1 cellular context compared by ENCODE assay signal in the genomic region with DNA sequence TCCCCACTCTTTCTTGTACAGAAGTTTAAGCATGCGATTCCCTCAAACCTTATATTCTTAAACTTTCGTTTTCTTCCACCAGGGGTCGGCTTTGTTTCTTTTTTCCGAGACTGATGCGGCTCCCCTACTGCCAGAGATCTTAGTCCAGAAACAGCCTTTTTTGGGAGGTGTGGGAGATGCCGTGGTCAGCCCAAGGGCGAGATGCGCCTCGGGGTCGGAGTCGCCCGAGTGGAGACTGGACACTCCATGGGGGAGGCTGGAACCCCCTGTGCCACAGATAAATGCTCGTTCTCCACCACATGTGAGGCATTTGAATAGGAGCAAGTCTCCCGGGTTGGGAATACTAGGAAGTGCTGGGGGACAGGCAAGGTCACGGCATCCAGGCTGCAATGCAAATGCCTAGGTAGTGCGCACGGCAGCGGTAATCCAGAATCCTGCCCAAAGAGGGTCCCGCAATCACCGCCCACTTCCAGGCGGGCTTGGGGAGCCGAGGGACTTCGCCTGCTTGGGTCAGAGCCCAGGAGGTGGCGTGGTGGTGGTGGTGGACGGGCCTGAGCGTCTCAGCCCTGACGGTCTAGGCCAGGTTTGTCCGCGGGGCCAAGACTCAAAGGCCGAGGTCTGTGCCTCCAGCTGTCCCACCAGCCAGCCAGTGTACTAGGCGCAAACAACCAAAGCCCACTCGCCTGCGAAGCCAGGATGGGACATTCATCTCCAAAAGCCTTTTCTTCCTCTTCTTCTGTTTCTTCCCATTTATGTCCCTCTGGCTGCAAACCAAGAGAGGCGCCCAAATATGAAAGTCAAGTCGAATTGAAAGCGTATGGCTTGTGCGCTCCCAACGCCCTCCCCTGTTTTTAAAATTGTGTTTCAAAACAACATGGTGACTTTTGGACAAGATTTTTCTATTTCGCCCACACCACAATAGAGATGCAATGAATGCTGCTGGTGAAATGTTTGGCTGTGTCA.
TF ChIP-seq lines count a peak whose summit lies in the region.

No MANE protein-coding gene starts in this region.

TF ChIP-seq in HepG2, 621 proteins besides CTCF, POLR2A, EP300 and RAD21 (continues in another document):
- TF ChIP-seq SETDB1 (CRISPR knock-in tag; IDR thresholded peaks at IDR 0.05; ENCODE audit: borderline replicate concordance) (no peak), ZNF20 (CRISPR knock-in tag; IDR thresholded peaks at IDR 0.05) (no peak), RXRA (CRISPR knock-in tag; IDR thresholded peaks at IDR 0.05) (peak; percentile 17; the same call in 1 of the 2 replicates), ARNT (IDR thresholded peaks at IDR 0.05) (no peak), SRSF4 (IDR thresholded peaks at IDR 0.05; ENCODE audit: low read depth, low read length, poor library complexity, severe bottlenecking) (no peak), ZNF501 (CRISPR knock-in tag; IDR thresholded peaks at IDR 0.05) (peak; percentile 58; the same call in 1 of the 2 replicates), KDM2A (CRISPR knock-in tag; IDR thresholded peaks at IDR 0.05; ENCODE audit: borderline replicate concordance, low read depth) (no peak), SIX4 (CRISPR knock-in tag; IDR thresholded peaks at IDR 0.05) (no peak), SP4 (CRISPR knock-in tag; IDR thresholded peaks at IDR 0.05) (no peak), TBP (CRISPR knock-in tag; IDR thresholded peaks at IDR 0.05) (no peak), NRL (CRISPR knock-in tag; IDR thresholded peaks at IDR 0.05; ENCODE audit: borderline replicate concordance) (peak; percentile 74; the same call in 1 of the 2 replicates), ZBTB7B (CRISPR knock-in tag; IDR thresholded peaks at IDR 0.05) (0 out of 2 replicates have a peak, but pooled peaks have one; percentile 37), KLF15 (CRISPR knock-in tag; IDR thresholded peaks at IDR 0.05; ENCODE audit: borderline replicate concordance) (no peak), ZNF543 (CRISPR knock-in tag; IDR thresholded peaks at IDR 0.05) (no peak), MTF2 (CRISPR knock-in tag; IDR thresholded peaks at IDR 0.05; ENCODE audit: borderline replicate concordance) (peak; percentile 49; the same call in 1 of the 2 replicates), SPEN (CRISPR knock-in tag; IDR thresholded peaks at IDR 0.05; ENCODE audit: low read depth) (no peak), ZNF136 (CRISPR knock-in tag; IDR thresholded peaks at IDR 0.05; ENCODE audit: low read depth) (no peak), SATB2 (CRISPR knock-in tag; IDR thresholded peaks at IDR 0.05) (no peak), ZNF143 (CRISPR knock-in tag; IDR thresholded peaks at IDR 0.05) (no peak), ESRRA (CRISPR knock-in tag; IDR thresholded peaks at IDR 0.05; ENCODE audit: low read depth) (peak; percentile 45; the same call in 1 of the 2 replicates), NR2C2 (CRISPR knock-in tag; IDR thresholded peaks at IDR 0.05; ENCODE audit: borderline replicate concordance) (no peak), REPIN1 (CRISPR knock-in tag; IDR thresholded peaks at IDR 0.05; ENCODE audit: borderline replicate concordance, low read depth) (no peak), PLRG1 (conservative IDR thresholded peaks at IDR 0.05) (no peak), POGZ (CRISPR knock-in tag; IDR thresholded peaks at IDR 0.05) (0 out of 2 replicates have a peak, but pooled peaks have one; percentile 49), RFX5 (IDR thresholded peaks at IDR 0.05; ENCODE audit: low read depth, low read length) (no peak), ETV6 (CRISPR knock-in tag; conservative IDR thresholded peaks at IDR 0.05) (no peak), ZNF83 (CRISPR knock-in tag; IDR thresholded peaks at IDR 0.05; ENCODE audit: borderline replicate concordance) (no peak), ZNF775 (CRISPR knock-in tag; IDR thresholded peaks at IDR 0.05; ENCODE audit: borderline replicate concordance) (no peak), ZNF160 (CRISPR knock-in tag; IDR thresholded peaks at IDR 0.05) (no peak), ZNF672 (CRISPR knock-in tag; IDR thresholded peaks at IDR 0.05) (no peak), GTF2F1 (IDR thresholded peaks at IDR 0.05; ENCODE audit: low read length) (no peak), FOXK1 (CRISPR knock-in tag; IDR thresholded peaks at IDR 0.05; ENCODE audit: borderline replicate concordance, low read depth) (0 out of 2 replicates have a peak, but pooled peaks have one; percentile 34), NR2F1 (CRISPR knock-in tag; IDR thresholded peaks at IDR 0.05) (no peak), ZBTB8A (CRISPR knock-in tag; IDR thresholded peaks at IDR 0.05; ENCODE audit: borderline replicate concordance, low read depth) (no peak), ZNF224 (CRISPR knock-in tag; IDR thresholded peaks at IDR 0.05) (no peak), ZMYM3 (CRISPR knock-in tag; IDR thresholded peaks at IDR 0.05) (0 out of 2 replicates have a peak, but pooled peaks have one; percentile 24), GLI4 (CRISPR knock-in tag; IDR thresholded peaks at IDR 0.05; ENCODE audit: borderline replicate concordance) (no peak), ZFP37 (CRISPR knock-in tag; IDR thresholded peaks at IDR 0.05; ENCODE audit: borderline replicate concordance) (no peak), ZFAT (CRISPR knock-in tag; conservative IDR thresholded peaks at IDR 0.05) (no peak), ATM (IDR thresholded peaks at IDR 0.05; ENCODE audit: borderline replicate concordance) (no peak), ZNF367 (CRISPR knock-in tag; IDR thresholded peaks at IDR 0.05; ENCODE audit: borderline replicate concordance) (no peak), MYC (CRISPR knock-in tag; IDR thresholded peaks at IDR 0.05; ENCODE audit: borderline replicate concordance) (peak; percentile 37; the same call in 1 of the 2 replicates), NFYC (CRISPR knock-in tag; IDR thresholded peaks at IDR 0.05) (0 out of 2 replicates have a peak, but pooled peaks have one; percentile 5), ZNF207 (IDR thresholded peaks at IDR 0.05; ENCODE audit: borderline replicate concordance) (no peak), ETV5 (CRISPR knock-in tag; IDR thresholded peaks at IDR 0.05; ENCODE audit: borderline replicate concordance) (no peak), STAT5B (CRISPR knock-in tag; IDR thresholded peaks at IDR 0.05) (no peak), ZNF441 (CRISPR knock-in tag; IDR thresholded peaks at IDR 0.05; ENCODE audit: borderline replicate concordance) (no peak), GTF3A (CRISPR knock-in tag; conservative IDR thresholded peaks at IDR 0.05) (no peak)
- TF ChIP-seq, protein P1, sequence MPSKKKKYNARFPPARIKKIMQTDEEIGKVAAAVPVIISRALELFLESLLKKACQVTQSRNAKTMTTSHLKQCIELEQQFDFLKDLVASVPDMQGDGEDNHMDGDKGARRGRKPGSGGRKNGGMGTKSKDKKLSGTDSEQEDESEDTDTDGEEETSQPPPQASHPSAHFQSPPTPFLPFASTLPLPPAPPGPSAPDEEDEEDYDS (CRISPR knock-in tag; IDR thresholded peaks at IDR 0.05) = no peak
- TF ChIP-seq, protein P2, sequence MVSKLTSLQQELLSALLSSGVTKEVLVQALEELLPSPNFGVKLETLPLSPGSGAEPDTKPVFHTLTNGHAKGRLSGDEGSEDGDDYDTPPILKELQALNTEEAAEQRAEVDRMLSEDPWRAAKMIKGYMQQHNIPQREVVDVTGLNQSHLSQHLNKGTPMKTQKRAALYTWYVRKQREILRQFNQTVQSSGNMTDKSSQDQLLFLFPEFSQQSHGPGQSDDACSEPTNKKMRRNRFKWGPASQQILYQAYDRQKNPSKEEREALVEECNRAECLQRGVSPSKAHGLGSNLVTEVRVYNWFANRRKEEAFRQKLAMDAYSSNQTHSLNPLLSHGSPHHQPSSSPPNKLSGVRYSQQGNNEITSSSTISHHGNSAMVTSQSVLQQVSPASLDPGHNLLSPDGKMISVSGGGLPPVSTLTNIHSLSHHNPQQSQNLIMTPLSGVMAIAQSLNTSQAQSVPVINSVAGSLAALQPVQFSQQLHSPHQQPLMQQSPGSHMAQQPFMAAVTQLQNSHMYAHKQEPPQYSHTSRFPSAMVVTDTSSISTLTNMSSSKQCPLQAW (CRISPR knock-in tag; IDR thresholded peaks at IDR 0.05) = peak; percentile 28; the same call in 1 of the 2 replicates
- TF ChIP-seq, protein P3, sequence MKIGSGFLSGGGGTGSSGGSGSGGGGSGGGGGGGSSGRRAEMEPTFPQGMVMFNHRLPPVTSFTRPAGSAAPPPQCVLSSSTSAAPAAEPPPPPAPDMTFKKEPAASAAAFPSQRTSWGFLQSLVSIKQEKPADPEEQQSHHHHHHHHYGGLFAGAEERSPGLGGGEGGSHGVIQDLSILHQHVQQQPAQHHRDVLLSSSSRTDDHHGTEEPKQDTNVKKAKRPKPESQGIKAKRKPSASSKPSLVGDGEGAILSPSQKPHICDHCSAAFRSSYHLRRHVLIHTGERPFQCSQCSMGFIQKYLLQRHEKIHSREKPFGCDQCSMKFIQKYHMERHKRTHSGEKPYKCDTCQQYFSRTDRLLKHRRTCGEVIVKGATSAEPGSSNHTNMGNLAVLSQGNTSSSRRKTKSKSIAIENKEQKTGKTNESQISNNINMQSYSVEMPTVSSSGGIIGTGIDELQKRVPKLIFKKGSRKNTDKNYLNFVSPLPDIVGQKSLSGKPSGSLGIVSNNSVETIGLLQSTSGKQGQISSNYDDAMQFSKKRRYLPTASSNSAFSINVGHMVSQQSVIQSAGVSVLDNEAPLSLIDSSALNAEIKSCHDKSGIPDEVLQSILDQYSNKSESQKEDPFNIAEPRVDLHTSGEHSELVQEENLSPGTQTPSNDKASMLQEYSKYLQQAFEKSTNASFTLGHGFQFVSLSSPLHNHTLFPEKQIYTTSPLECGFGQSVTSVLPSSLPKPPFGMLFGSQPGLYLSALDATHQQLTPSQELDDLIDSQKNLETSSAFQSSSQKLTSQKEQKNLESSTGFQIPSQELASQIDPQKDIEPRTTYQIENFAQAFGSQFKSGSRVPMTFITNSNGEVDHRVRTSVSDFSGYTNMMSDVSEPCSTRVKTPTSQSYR (CRISPR knock-in tag; IDR thresholded peaks at IDR 0.05; ENCODE audit: borderline replicate concordance) = no peak
- TF ChIP-seq, protein P4, sequence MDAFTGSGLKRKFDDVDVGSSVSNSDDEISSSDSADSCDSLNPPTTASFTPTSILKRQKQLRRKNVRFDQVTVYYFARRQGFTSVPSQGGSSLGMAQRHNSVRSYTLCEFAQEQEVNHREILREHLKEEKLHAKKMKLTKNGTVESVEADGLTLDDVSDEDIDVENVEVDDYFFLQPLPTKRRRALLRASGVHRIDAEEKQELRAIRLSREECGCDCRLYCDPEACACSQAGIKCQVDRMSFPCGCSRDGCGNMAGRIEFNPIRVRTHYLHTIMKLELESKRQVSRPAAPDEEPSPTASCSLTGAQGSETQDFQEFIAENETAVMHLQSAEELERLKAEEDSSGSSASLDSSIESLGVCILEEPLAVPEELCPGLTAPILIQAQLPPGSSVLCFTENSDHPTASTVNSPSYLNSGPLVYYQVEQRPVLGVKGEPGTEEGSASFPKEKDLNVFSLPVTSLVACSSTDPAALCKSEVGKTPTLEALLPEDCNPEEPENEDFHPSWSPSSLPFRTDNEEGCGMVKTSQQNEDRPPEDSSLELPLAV (CRISPR knock-in tag; conservative IDR thresholded peaks at IDR 0.05; ENCODE audit: low read depth) = no peak
- TF ChIP-seq, protein P5, sequence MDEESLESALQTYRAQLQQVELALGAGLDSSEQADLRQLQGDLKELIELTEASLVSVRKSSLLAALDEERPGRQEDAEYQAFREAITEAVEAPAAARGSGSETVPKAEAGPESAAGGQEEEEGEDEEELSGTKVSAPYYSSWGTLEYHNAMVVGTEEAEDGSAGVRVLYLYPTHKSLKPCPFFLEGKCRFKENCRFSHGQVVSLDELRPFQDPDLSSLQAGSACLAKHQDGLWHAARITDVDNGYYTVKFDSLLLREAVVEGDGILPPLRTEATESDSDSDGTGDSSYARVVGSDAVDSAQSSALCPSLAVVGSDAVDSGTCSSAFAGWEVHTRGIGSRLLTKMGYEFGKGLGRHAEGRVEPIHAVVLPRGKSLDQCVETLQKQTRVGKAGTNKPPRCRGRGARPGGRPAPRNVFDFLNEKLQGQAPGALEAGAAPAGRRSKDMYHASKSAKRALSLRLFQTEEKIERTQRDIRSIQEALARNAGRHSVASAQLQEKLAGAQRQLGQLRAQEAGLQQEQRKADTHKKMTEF (CRISPR knock-in tag; IDR thresholded peaks at IDR 0.05) = peak; percentile 44; the same call in 1 of the 2 replicates
- TF ChIP-seq, protein P6, sequence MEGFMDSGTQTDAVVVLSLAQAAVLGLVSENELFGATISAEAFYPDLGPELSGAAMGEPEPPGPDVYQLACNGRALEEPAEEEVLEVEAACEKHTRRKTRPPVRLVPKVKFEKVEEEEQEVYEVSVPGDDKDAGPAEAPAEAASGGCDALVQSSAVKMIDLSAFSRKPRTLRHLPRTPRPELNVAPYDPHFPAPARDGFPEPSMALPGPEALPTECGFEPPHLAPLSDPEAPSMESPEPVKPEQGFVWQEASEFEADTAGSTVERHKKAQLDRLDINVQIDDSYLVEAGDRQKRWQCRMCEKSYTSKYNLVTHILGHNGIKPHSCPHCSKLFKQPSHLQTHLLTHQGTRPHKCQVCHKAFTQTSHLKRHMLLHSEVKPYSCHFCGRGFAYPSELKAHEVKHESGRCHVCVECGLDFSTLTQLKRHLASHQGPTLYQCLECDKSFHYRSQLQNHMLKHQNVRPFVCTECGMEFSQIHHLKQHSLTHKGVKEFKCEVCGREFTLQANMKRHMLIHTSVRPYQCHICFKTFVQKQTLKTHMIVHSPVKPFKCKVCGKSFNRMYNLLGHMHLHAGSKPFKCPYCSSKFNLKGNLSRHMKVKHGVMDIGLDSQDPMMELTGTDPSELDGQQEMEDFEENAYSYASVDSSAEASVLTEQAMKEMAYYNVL (CRISPR knock-in tag; IDR thresholded peaks at IDR 0.05; ENCODE audit: borderline replicate concordance) = 0 out of 2 replicates have a peak, but pooled peaks have one; percentile 22
- TF ChIP-seq, protein P7, sequence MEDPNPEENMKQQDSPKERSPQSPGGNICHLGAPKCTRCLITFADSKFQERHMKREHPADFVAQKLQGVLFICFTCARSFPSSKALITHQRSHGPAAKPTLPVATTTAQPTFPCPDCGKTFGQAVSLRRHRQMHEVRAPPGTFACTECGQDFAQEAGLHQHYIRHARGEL (CRISPR knock-in tag; IDR thresholded peaks at IDR 0.05) = peak; percentile 87; the same call in 1 of the 2 replicates
- TF ChIP-seq, protein P8, sequence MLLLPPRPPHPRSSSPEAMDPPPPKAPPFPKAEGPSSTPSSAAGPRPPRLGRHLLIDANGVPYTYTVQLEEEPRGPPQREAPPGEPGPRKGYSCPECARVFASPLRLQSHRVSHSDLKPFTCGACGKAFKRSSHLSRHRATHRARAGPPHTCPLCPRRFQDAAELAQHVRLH (CRISPR knock-in tag; IDR thresholded peaks at IDR 0.05; ENCODE audit: borderline replicate concordance, low read depth) = no peak
- TF ChIP-seq, protein P9, sequence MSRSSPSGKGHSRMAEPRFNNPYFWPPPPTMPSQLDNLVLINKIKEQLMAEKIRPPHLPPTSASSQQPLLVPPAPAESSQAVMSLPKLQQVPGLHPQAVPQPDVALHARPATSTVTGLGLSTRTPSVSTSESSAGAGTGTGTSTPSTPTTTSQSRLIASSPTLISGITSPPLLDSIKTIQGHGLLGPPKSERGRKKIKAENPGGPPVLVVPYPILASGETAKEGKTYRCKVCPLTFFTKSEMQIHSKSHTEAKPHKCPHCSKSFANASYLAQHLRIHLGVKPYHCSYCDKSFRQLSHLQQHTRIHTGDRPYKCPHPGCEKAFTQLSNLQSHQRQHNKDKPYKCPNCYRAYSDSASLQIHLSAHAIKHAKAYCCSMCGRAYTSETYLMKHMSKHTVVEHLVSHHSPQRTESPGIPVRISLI (CRISPR knock-in tag; IDR thresholded peaks at IDR 0.05; ENCODE audit: borderline replicate concordance) = no peak
- TF ChIP-seq, protein P10, sequence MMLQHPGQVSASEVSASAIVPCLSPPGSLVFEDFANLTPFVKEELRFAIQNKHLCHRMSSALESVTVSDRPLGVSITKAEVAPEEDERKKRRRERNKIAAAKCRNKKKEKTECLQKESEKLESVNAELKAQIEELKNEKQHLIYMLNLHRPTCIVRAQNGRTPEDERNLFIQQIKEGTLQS (CRISPR knock-in tag; IDR thresholded peaks at IDR 0.05) = no peak
